1 cellular context compared by ENCODE assay signal in genomic region chr19:16293133-16294085, GRCh38.
TF ChIP-seq lines count a peak whose summit lies in the region.

No MANE protein-coding gene starts in this region.

TF ChIP-seq in SK-N-SH, 30 proteins besides CTCF, POLR2A, EP300 and RAD21:
- no peak for TF ChIP-seq JUND (IDR thresholded peaks at IDR 0.05)
- TF ChIP-seq SIN3A (IDR thresholded peaks at IDR 0.05; ENCODE audit: borderline replicate concordance, low read depth, low read length) = no peak
- no peak for TF ChIP-seq TCF12 (IDR thresholded peaks at IDR 0.05)
- TF ChIP-seq PBX3 (IDR thresholded peaks at IDR 0.05) = no peak
- TF ChIP-seq FOXJ3 (CRISPR knock-in tag; IDR thresholded peaks at IDR 0.05) = no peak
- TF ChIP-seq ZBTB33 (IDR thresholded peaks at IDR 0.05; ENCODE audit: borderline replicate concordance, low read depth) = no peak
- TF ChIP-seq GABPA (IDR thresholded peaks at IDR 0.05; ENCODE audit: low read depth) = no peak
